In the genomic region with DNA sequence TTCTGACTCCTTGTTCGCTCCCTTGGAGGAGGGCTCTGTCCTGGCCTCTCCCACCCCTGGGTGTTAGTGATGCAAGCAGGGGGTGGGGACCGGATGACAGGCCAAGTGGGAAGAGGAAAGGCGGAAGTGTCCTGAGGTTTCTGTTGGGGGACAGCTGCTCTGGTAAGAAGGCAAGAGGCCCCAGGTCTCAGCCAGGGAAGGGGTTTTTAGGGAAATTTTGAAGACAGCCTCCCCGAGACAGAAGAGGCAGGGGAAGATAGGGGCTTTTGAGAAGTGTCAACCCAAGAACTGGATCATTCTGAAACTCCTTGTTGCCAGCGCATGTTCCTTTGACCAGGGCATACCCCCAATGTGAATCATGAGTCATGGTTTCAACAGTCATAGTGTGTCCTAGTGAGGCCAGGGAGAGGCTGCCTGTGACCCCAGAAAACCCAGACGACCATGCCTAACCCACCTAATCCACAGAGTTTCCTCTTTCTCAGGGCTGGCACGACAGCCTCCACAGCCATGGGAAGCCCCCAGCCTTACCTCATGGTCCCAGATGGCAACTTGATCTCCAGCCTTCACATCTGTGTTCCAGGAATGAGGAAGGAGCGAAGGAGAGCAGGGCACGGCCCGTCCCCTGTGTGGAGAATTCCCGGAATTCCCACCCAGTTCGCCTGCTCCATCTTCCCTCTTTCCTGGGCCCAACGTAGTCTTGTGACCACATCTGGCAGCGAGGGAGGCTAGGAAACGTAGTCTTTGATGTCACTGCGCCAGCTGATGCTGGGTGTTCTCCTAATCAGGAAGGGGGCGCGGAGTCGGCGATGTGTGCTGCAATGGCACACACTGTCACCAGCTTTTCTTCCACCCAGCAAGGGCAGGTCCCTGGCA, we compare ENCODE assay signal across 1 cellular context.
TF ChIP-seq lines count a peak whose summit lies in the region.

No MANE protein-coding gene starts in this region.

TF ChIP-seq in SK-N-SH, 30 proteins besides CTCF, POLR2A, EP300 and RAD21 (continued from another document):
- TF ChIP-seq POLR2AphosphoS5 (IDR thresholded peaks at IDR 0.05; ENCODE audit: low read depth, low read length) (no peak), SMC3 (IDR thresholded peaks at IDR 0.05; ENCODE audit: low read depth, low read length) (no peak), SIN3A (IDR thresholded peaks at IDR 0.05; ENCODE audit: borderline replicate concordance, low read depth, low read length) (no peak), EZH2phosphoT487 (IDR thresholded peaks at IDR 0.05; ENCODE audit: borderline replicate concordance, low read depth) (no peak), NFIC (IDR thresholded peaks at IDR 0.05; ENCODE audit: borderline replicate concordance) (no peak), FOSL2 (IDR thresholded peaks at IDR 0.05; ENCODE audit: borderline replicate concordance, low read depth) (no peak), CHD2 (IDR thresholded peaks at IDR 0.05; ENCODE audit: low read length, partially characterized antibody) (no peak), JUND (IDR thresholded peaks at IDR 0.05) (no peak), ELF1 (IDR thresholded peaks at IDR 0.05) (no peak), NRF1 (IDR thresholded peaks at IDR 0.05; ENCODE audit: low read depth, low read length) (no peak), TEAD4 (IDR thresholded peaks at IDR 0.05; ENCODE audit: borderline replicate concordance, insufficient read depth) (no peak), FOXM1 (IDR thresholded peaks at IDR 0.05; ENCODE audit: low read depth) (no peak)
- TF ChIP-seq, protein P1, sequence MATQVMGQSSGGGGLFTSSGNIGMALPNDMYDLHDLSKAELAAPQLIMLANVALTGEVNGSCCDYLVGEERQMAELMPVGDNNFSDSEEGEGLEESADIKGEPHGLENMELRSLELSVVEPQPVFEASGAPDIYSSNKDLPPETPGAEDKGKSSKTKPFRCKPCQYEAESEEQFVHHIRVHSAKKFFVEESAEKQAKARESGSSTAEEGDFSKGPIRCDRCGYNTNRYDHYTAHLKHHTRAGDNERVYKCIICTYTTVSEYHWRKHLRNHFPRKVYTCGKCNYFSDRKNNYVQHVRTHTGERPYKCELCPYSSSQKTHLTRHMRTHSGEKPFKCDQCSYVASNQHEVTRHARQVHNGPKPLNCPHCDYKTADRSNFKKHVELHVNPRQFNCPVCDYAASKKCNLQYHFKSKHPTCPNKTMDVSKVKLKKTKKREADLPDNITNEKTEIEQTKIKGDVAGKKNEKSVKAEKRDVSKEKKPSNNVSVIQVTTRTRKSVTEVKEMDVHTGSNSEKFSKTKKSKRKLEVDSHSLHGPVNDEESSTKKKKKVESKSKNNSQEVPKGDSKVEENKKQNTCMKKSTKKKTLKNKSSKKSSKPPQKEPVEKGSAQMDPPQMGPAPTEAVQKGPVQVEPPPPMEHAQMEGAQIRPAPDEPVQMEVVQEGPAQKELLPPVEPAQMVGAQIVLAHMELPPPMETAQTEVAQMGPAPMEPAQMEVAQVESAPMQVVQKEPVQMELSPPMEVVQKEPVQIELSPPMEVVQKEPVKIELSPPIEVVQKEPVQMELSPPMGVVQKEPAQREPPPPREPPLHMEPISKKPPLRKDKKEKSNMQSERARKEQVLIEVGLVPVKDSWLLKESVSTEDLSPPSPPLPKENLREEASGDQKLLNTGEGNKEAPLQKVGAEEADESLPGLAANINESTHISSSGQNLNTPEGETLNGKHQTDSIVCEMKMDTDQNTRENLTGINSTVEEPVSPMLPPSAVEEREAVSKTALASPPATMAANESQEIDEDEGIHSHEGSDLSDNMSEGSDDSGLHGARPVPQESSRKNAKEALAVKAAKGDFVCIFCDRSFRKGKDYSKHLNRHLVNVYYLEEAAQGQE (IDR thresholded peaks at IDR 0.05; ENCODE audit: low read depth, low read length) = no peak
- TF ChIP-seq, protein P2, sequence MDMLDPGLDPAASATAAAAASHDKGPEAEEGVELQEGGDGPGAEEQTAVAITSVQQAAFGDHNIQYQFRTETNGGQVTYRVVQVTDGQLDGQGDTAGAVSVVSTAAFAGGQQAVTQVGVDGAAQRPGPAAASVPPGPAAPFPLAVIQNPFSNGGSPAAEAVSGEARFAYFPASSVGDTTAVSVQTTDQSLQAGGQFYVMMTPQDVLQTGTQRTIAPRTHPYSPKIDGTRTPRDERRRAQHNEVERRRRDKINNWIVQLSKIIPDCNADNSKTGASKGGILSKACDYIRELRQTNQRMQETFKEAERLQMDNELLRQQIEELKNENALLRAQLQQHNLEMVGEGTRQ (IDR thresholded peaks at IDR 0.05; ENCODE audit: borderline replicate concordance, low read depth, low read length) = no peak
